19 cellular contexts compared by ENCODE assay signal in the genomic region with DNA sequence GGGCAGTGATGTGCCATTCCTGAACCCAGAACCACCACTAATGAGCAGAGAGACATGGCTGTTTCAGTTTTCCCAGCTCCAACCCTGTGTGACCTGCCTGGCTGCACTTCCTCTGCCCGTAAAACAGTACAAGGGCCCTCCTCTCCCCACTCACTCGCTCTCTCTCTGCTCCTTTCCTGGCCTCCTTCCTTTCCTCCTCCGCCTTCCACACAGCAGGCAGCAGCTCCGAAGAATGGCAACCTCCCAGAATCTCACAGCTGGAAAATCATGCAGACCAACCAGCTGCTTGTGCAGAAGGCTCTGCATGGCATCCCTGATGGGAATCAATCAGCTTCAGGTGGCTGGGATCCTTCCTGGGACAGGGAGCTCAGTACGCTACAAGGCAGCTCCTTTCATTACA. TPM values are rescaled to one million over a fixed set of nuclear protein-coding genes. Genes with fewer than 3 reads are reported as not detected.
DNase-seq lines count a peak whose midpoint lies in the region; ATAC-seq and TF ChIP-seq lines count a peak whose summit lies in the region.
"Had no signal": no experiment of that assay in that cellular context is flagged by ENCODE, and none has a peak within 500 bp of the region (broad histone marks: within the 10 kb centered on the region; RNA-seq: fewer than 3 reads in every experiment).

No MANE protein-coding gene starts in this region.

- no peaks in the 10 kb centered on the region for H3K9me3 Mint-ChIP-seq in activated T-helper 2 cell treated with anti-CD3 and anti-CD28 coated beads, Interferon-gamma antibody, Interleukin-2, Interleukin-4, amounts not matched to agents 10 μg/mL and 5 μg/mL and 100 μg/mL, durations not matched to agents 14 hours and 24 hours and 36 hours
- H3K9me3 Mint-ChIP-seq: HFFc6 had no signal

- intact Hi-C loops in left cardiac atrium (cut with DNase I) (no loop called here), left ventricle myocardium inferior (cut with micrococcal nuclease) (no loop called here)
- intact Hi-C loops in activated T-helper 2 cell treated with anti-CD3 and anti-CD28 coated beads, Interferon-gamma antibody, Interleukin-2, Interleukin-4, amounts not matched to agents 10 μg/mL and 5 μg/mL and 100 μg/mL, durations not matched to agents 14 hours and 24 hours and 36 hours (cut with micrococcal nuclease) = no loop called here

- H3K27me3 Mint-ChIP-seq in activated T-helper 2 cell treated with anti-CD3 and anti-CD28 coated beads, Interferon-gamma antibody, Interleukin-2, Interleukin-4, amounts not matched to agents 10 μg/mL and 5 μg/mL and 100 μg/mL, durations not matched to agents 14 hours and 24 hours and 36 hours (ENCODE audit: low read depth) = peaks cover 33% of the 10 kb centered on the region

- H3K27ac Mint-ChIP-seq in activated T-helper 2 cell treated with anti-CD3 and anti-CD28 coated beads, Interferon-gamma antibody, Interleukin-2, Interleukin-4, amounts not matched to agents 10 μg/mL and 5 μg/mL and 100 μg/mL, durations not matched to agents 14 hours and 24 hours and 36 hours = no peak overlapping the region
- H3K27ac Mint-ChIP-seq: CD4-positive, alpha-beta memory T cell; HFFc6 had no signal

- no peak overlapping the region for H3K23ac ChIP-seq in trophoblast cell (ENCODE audit: low read length)

- H3K18ac ChIP-seq in trophoblast cell (ENCODE audit: low read length) = no peak overlapping the region

- H3K14ac ChIP-seq in trophoblast cell (ENCODE audit: low read length) = no peak overlapping the region

- no CpG with 5 or more reads among the region's 5 CpGs for WGBS in trophoblast cell (ENCODE audit: extremely low coverage, insufficient coverage, insufficient read length)

- DNase-seq in left cardiac atrium = no peak
- no peak for DNase-seq in left ventricle myocardium inferior
- DNase-seq in left lobe of liver (ENCODE audit: low spot score) = no peak
- DNase-seq in activated T-helper 2 cell treated with anti-CD3 and anti-CD28 coated beads, Interferon-gamma antibody, Interleukin-2, Interleukin-4, amounts not matched to agents 10 μg/mL and 5 μg/mL and 100 μg/mL, durations not matched to agents 14 hours and 24 hours and 36 hours (ENCODE audit: low spot score) = no peak
- DNase-seq in trophoblast cell = no peak
- DNase-seq: CD4-positive, alpha-beta memory T cell; DMS79; HFFc6; KG1; MV-4-11; NCI-H1930; NCI-H748 treated with DMSO at 0.1 percent for 48 hours; SHP77 treated with DMSO at 0.1 percent for 48 hours; SK-N-SH had no signal

- TF ChIP-seq CTCF in left ventricle myocardium inferior (IDR thresholded peaks at IDR 0.05; ENCODE audit: borderline replicate concordance) (no peak), VCaP (conservative IDR thresholded peaks at IDR 0.05) (no peak)

- no peak overlapping the region for H2AK5ac ChIP-seq in trophoblast cell (ENCODE audit: low read length)

- H3K9me3 ChIP-seq in left ventricle myocardium inferior (replicated peaks) (no peaks in the 10 kb centered on the region), trophoblast cell (ENCODE audit: insufficient read depth, low read depth, low read length) (peaks cover 2% of the 10 kb centered on the region)
- H3K9me3 ChIP-seq: BLaER1, SK-N-SH had no signal

- H3K36me3 ChIP-seq in left ventricle myocardium inferior (no peaks in the 10 kb centered on the region), trophoblast cell (ENCODE audit: control insufficient read depth in 1 of 2, insufficient read depth in 2 of 2, low read length in 2 of 2) (no peaks in the 10 kb centered on the region)
- H3K36me3 ChIP-seq: BLaER1 had no signal

- H3K4me1 ChIP-seq in left ventricle myocardium inferior = no peaks in the 10 kb centered on the region
- H3K4me1 ChIP-seq in trophoblast cell (ENCODE audit: control insufficient read depth in 1 of 2, insufficient read depth in 2 of 2, low read length in 2 of 2) = peaks cover 14 to 16% of the 10 kb centered on the region in 2 experiments
- H3K4me1 ChIP-seq: A549 had no signal

- no peak overlapping the region for H4K91ac ChIP-seq in trophoblast cell (ENCODE audit: low read depth, low read length)

- H2BK120ac ChIP-seq in trophoblast cell (ENCODE audit: insufficient read depth, low read length, poor library complexity) = no peak overlapping the region

- no peak overlapping the region for H2BK5ac ChIP-seq in trophoblast cell (ENCODE audit: low read depth, low read length, poor library complexity)

- H3K4me2 ChIP-seq in trophoblast cell (ENCODE audit: low read length) = no peak overlapping the region
- H3K4me2 ChIP-seq: A549, BLaER1, SK-N-SH had no signal

- H3K79me2 ChIP-seq in trophoblast cell (ENCODE audit: control insufficient read depth, insufficient read depth, low read length, poor library complexity) = no peaks in the 10 kb centered on the region

- no peak overlapping the region for H2AFZ ChIP-seq in trophoblast cell (ENCODE audit: insufficient read depth, low read length, poor library complexity)

- H3K36me3 Mint-ChIP-seq in activated T-helper 2 cell treated with anti-CD3 and anti-CD28 coated beads, Interferon-gamma antibody, Interleukin-2, Interleukin-4, amounts not matched to agents 10 μg/mL and 5 μg/mL and 100 μg/mL, durations not matched to agents 14 hours and 24 hours and 36 hours (ENCODE audit: low read depth) = no peaks in the 10 kb centered on the region
- H3K36me3 Mint-ChIP-seq: CD4-positive, alpha-beta memory T cell had no signal

- ATAC-seq in left cardiac atrium (peak; percentile 47 to 53), left lobe of liver (peak; percentile 30), HG02763 (IDR thresholded peaks at IDR 0.05; ENCODE audit: unreplicated experiment) (no peak)
- ATAC-seq: A549 had no signal

- no peaks in the 10 kb centered on the region for H3K4me1 Mint-ChIP-seq in activated T-helper 2 cell treated with anti-CD3 and anti-CD28 coated beads, Interferon-gamma antibody, Interleukin-2, Interleukin-4, amounts not matched to agents 10 μg/mL and 5 μg/mL and 100 μg/mL, durations not matched to agents 14 hours and 24 hours and 36 hours (ENCODE audit: low read depth)

- no peak overlapping the region for H3K4ac ChIP-seq in trophoblast cell (ENCODE audit: low read depth, low read length)

- no peak overlapping the region for H3K4me3 Mint-ChIP-seq in activated T-helper 2 cell treated with anti-CD3 and anti-CD28 coated beads, Interferon-gamma antibody, Interleukin-2, Interleukin-4, amounts not matched to agents 10 μg/mL and 5 μg/mL and 100 μg/mL, durations not matched to agents 14 hours and 24 hours and 36 hours (ENCODE audit: low read depth)
- H3K4me3 Mint-ChIP-seq: CD4-positive, alpha-beta memory T cell; HFFc6 had no signal

- peaks cover 2% of the 10 kb centered on the region for H3K79me1 ChIP-seq in trophoblast cell (ENCODE audit: low read length)

- H3K9ac ChIP-seq in trophoblast cell (ENCODE audit: low read length) = no peak overlapping the region
- H3K9ac ChIP-seq: BLaER1, SK-N-SH had no signal

- peaks cover 97% of the 10 kb centered on the region for H3K27me3 ChIP-seq in left ventricle myocardium inferior (ENCODE audit: low read depth)
- H3K27me3 ChIP-seq in trophoblast cell (ENCODE audit: insufficient read depth, low read length) = no peaks in the 10 kb centered on the region
- H3K27me3 ChIP-seq: BLaER1 had no signal

- no peak overlapping the region for H2BK12ac ChIP-seq in trophoblast cell (ENCODE audit: low read length)

- H3K27ac ChIP-seq in left ventricle myocardium inferior (replicated peaks) = no peak overlapping the region
- 0 out of 2 replicates have a peak overlapping the region, but pooled peaks have one; percentile 1 for H3K27ac ChIP-seq in VCaP
- H3K27ac ChIP-seq in trophoblast cell (ENCODE audit: low read depth, low read length) = no peak overlapping the region
- H3K27ac ChIP-seq: A549, BLaER1 had no signal

- no peak overlapping the region for H3K4me3 ChIP-seq in left ventricle myocardium inferior
- H3K4me3 ChIP-seq in trophoblast cell (ENCODE audit: low read depth, low read length) = no peak overlapping the region
- H3K4me3 ChIP-seq: A549, BLaER1 had no signal

- H4K12ac ChIP-seq in trophoblast cell (ENCODE audit: low read depth, low read length) = no peak overlapping the region

- no peak overlapping the region for H4K8ac ChIP-seq in trophoblast cell (ENCODE audit: low read depth, low read length)

RNA-seq across cellular contexts. Expression of gene TMEM132E, which starts 27.3 kb away (rescaled TPM):
- total RNA-seq in left cardiac atrium (under 1 TPM; 0.09 to 0.26 TPM), left ventricle myocardium inferior (0.05 TPM), left lobe of liver (0.65 TPM)
- total RNA-seq in activated T-helper 2 cell treated with anti-CD3 and anti-CD28 coated beads, Interferon-gamma antibody, Interleukin-2, Interleukin-4, amounts not matched to agents 10 μg/mL and 5 μg/mL and 100 μg/mL, durations not matched to agents 14 hours and 24 hours and 36 hours = not detected in 2 replicates
- polyA plus RNA-seq in trophoblast cell (2013) = 1.7 and 1.8 TPM in 2 replicates
- total RNA-seq: HFFc6, OCI-LY7 had no signal
- polyA plus RNA-seq: A549, SK-N-SH had no signal
